In genomic region chr10:1309237-1309968, GRCh38 we compare ENCODE assay signal across 17 cellular contexts.
"Had no signal": no experiment of that assay in that cellular context is flagged by ENCODE, and none has a peak within 500 bp of the region (broad histone marks: within the 10 kb centered on the region; RNA-seq: fewer than 3 reads in every experiment).

No MANE protein-coding gene starts in this region.

- H3K4me3 Mint-ChIP-seq: activated CD4-positive, alpha-beta memory T cell treated with anti-CD3 and anti-CD28 coated beads, Interleukin-2, amount 10 ng/mL, durations not matched to agents 7 days and 5 days; activated naive CD4-positive, alpha-beta T cell treated with anti-CD3 and anti-CD28 coated beads, Interleukin-2, amount 50 U/mL, for 24 hours; activated T-cell treated with anti-CD3 and anti-CD28 coated beads, Interleukin-2, amount 50 U/mL, for 4 hours; brain; dendritic cell treated with granulocyte-macrophage colony-stimulating factor and Interleukin-4, amounts not matched to agents 40 ng/mL and 50 ng/mL, for 4 days; memory B cell; nephron; stimulated activated naive CD8-positive, alpha-beta T cell treated with anti-CD3 and anti-CD28 coated beads, Interleukin-15, amount 100 ng/mL, for 72 hours had no signal

- H3K4me1 Mint-ChIP-seq: activated CD4-positive, alpha-beta memory T cell treated with anti-CD3 and anti-CD28 coated beads, Interleukin-2, amount 10 ng/mL, durations not matched to agents 7 days and 5 days; activated naive CD4-positive, alpha-beta T cell treated with anti-CD3 and anti-CD28 coated beads, Interleukin-2, amount 50 U/mL, for 24 hours; nephron; stimulated activated naive CD8-positive, alpha-beta T cell treated with anti-CD3 and anti-CD28 coated beads, Interleukin-15, amount 100 ng/mL, for 72 hours had no signal

- H3K27ac ChIP-seq: foreskin keratinocyte, left ventricle myocardium inferior, psoas muscle, right lobe of liver had no signal

- H3K9me3 ChIP-seq: left ventricle myocardium inferior, psoas muscle, right lobe of liver had no signal

- H3K27me3 Mint-ChIP-seq: activated naive CD4-positive, alpha-beta T cell treated with anti-CD3 and anti-CD28 coated beads, Interleukin-2, amount 50 U/mL, for 24 hours; brain; dendritic cell treated with granulocyte-macrophage colony-stimulating factor and Interleukin-4, amounts not matched to agents 40 ng/mL and 50 ng/mL, for 4 days had no signal

- H3K36me3 Mint-ChIP-seq: activated naive CD4-positive, alpha-beta T cell treated with anti-CD3 and anti-CD28 coated beads, Interleukin-2, amount 50 U/mL, for 24 hours; memory B cell had no signal

- H3K9me3 Mint-ChIP-seq: activated CD4-positive, alpha-beta memory T cell treated with anti-CD3 and anti-CD28 coated beads, Interleukin-2, amount 10 ng/mL, durations not matched to agents 7 days and 5 days; activated naive CD4-positive, alpha-beta T cell treated with anti-CD3 and anti-CD28 coated beads, Interleukin-2, amount 50 U/mL, for 24 hours; dendritic cell treated with granulocyte-macrophage colony-stimulating factor and Interleukin-4, amounts not matched to agents 40 ng/mL and 50 ng/mL, for 4 days; memory B cell; stimulated activated naive CD8-positive, alpha-beta T cell treated with anti-CD3 and anti-CD28 coated beads, Interleukin-15, amount 100 ng/mL, for 72 hours had no signal

- H3K27ac Mint-ChIP-seq: activated CD4-positive, alpha-beta memory T cell treated with anti-CD3 and anti-CD28 coated beads, Interleukin-2, amount 10 ng/mL, durations not matched to agents 7 days and 5 days; activated naive CD4-positive, alpha-beta T cell treated with anti-CD3 and anti-CD28 coated beads, Interleukin-2, amount 50 U/mL, for 24 hours; brain; dendritic cell treated with granulocyte-macrophage colony-stimulating factor and Interleukin-4, amounts not matched to agents 40 ng/mL and 50 ng/mL, for 4 days; memory B cell; nephron; stimulated activated naive CD8-positive, alpha-beta T cell treated with anti-CD3 and anti-CD28 coated beads, Interleukin-15, amount 100 ng/mL, for 72 hours had no signal

- ATAC-seq: activated T-cell treated with anti-CD3 and anti-CD28 coated beads, Interleukin-2, amount 50 U/mL, for 4 hours; foreskin keratinocyte; psoas muscle; right lobe of liver; stimulated activated naive CD8-positive, alpha-beta T cell treated with anti-CD3 and anti-CD28 coated beads, Interleukin-15, amount 100 ng/mL, for 72 hours had no signal

- H3K4me3 ChIP-seq: left ventricle myocardium inferior, psoas muscle, right lobe of liver had no signal

- H3K27me3 ChIP-seq: foreskin keratinocyte, right lobe of liver had no signal

- H3K4me1 ChIP-seq: foreskin keratinocyte, left ventricle myocardium inferior, psoas muscle, right lobe of liver had no signal

- DNase-seq: activated CD4-positive, alpha-beta memory T cell treated with anti-CD3 and anti-CD28 coated beads, Interleukin-2, amount 10 ng/mL, durations not matched to agents 7 days and 5 days; activated effector memory CD4-positive, alpha-beta T cell treated with Interleukin-2 at 50 U/mL for 16 hours; activated T-cell treated with anti-CD3 and anti-CD28 coated beads, Interleukin-2, amount 50 U/mL, for 4 hours; central memory CD4-positive, alpha-beta T cell; effector memory CD4-positive, alpha-beta T cell; foreskin keratinocyte; glutamatergic neuron; hypothalamus; left ventricle myocardium inferior; psoas muscle; right lobe of liver; stimulated activated naive CD8-positive, alpha-beta T cell treated with anti-CD3 and anti-CD28 coated beads, Interleukin-15, amount 100 ng/mL, for 72 hours had no signal

- H3K36me3 ChIP-seq: left ventricle myocardium inferior, right lobe of liver had no signal
